In the genomic region with DNA sequence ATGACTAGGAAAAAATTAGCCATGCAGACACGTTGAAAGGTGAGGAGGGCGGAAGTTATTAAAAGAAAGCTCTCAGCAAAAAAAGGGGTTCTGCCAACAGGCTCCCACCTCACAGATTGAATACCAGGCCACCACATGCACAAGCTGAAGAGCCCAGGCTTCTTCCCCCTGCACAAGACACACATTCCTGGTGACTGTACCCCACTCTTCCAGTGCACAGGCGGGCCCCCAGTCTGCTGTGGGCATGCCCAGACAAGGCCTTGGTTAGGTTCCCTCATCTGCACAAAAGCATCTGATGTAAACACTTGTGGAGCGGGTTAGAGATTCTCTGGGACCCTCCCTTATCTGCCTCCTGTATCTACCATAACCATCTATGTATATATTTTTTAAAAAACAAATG, we compare ENCODE assay signal across 16 cellular contexts.
"Had no signal": no experiment of that assay in that cellular context is flagged by ENCODE, and none has a peak within 500 bp of the region (broad histone marks: within the 10 kb centered on the region; RNA-seq: fewer than 3 reads in every experiment).

No MANE protein-coding gene starts in this region.

- H3K4me1 ChIP-seq: ascending aorta, testis, upper lobe of right lung had no signal

- H3K36me3 ChIP-seq: cardiac muscle cell, ovary had no signal

- H3K27ac Mint-ChIP-seq: activated naive CD4-positive, alpha-beta T cell treated with anti-CD3 and anti-CD28 coated beads, Interleukin-2, amount 10 ng/mL, durations not matched to agents 7 days and 5 days; activated T-helper 1 cell treated with anti-CD3 and anti-CD28 coated beads, Interleukin-12 subunit alpha, Interleukin-12 subunit beta, Interleukin-2, Interleukin-4 antibody, amounts not matched to agents 30 ng/mL and 10 ng/mL and 1 ng/mL, durations not matched to agents 14 hours and 24 hours and 36 hours; endodermal cell; mesothelial cell of epicardium had no signal

- H3K27me3 ChIP-seq: ascending aorta, cardiac muscle cell, dorsolateral prefrontal cortex, ovary, stomach, testis, upper lobe of right lung had no signal

- H3K4me3 ChIP-seq: ascending aorta, cardiac muscle cell, dorsolateral prefrontal cortex, ovary, stomach, testis, upper lobe of right lung had no signal

- H3K27ac ChIP-seq: ascending aorta, cardiac muscle cell, dorsolateral prefrontal cortex, ovary, stomach, testis, upper lobe of right lung, VCaP had no signal

- H3K4me1 Mint-ChIP-seq: activated naive CD4-positive, alpha-beta T cell treated with anti-CD3 and anti-CD28 coated beads, Interleukin-2, amount 10 ng/mL, durations not matched to agents 7 days and 5 days; mesothelial cell of epicardium had no signal

- H3K27me3 Mint-ChIP-seq: activated CD4-positive, alpha-beta memory T cell treated with anti-CD3 and anti-CD28 coated beads for 36 hours; activated naive CD4-positive, alpha-beta T cell treated with anti-CD3 and anti-CD28 coated beads, Interleukin-2, amount 10 ng/mL, durations not matched to agents 7 days and 5 days had no signal

- H3K9me3 ChIP-seq: ovary, testis had no signal

- DNase-seq: activated CD4-positive, alpha-beta memory T cell treated with anti-CD3 and anti-CD28 coated beads for 36 hours; activated naive CD4-positive, alpha-beta T cell treated with anti-CD3 and anti-CD28 coated beads, Interleukin-2, amount 10 ng/mL, durations not matched to agents 7 days and 5 days; dorsolateral prefrontal cortex; endodermal cell; hippocampal formation; ovary; stimulated activated CD4-positive, alpha-beta T cell treated with anti-CD3 and anti-CD28 coated beads, Interleukin-12 subunit alpha, Interleukin-12 subunit beta, amount 100 ng/mL, for 4 hours; stimulated activated CD4-positive, alpha-beta T cell treated with anti-CD3 and anti-CD28 coated beads, Interleukin-2, amount 100 ng/mL, for 24 hours; stomach; testis; upper lobe of right lung had no signal

- H3K4me3 Mint-ChIP-seq: activated CD4-positive, alpha-beta memory T cell treated with anti-CD3 and anti-CD28 coated beads for 36 hours; activated naive CD4-positive, alpha-beta T cell treated with anti-CD3 and anti-CD28 coated beads, Interleukin-2, amount 10 ng/mL, durations not matched to agents 7 days and 5 days; activated T-helper 1 cell treated with anti-CD3 and anti-CD28 coated beads, Interleukin-12 subunit alpha, Interleukin-12 subunit beta, Interleukin-2, Interleukin-4 antibody, amounts not matched to agents 30 ng/mL and 10 ng/mL and 1 ng/mL, durations not matched to agents 14 hours and 24 hours and 36 hours; endodermal cell; mesothelial cell of epicardium had no signal
